Comparison of ENCODE assay signal across 11 cellular contexts in the genomic region with DNA sequence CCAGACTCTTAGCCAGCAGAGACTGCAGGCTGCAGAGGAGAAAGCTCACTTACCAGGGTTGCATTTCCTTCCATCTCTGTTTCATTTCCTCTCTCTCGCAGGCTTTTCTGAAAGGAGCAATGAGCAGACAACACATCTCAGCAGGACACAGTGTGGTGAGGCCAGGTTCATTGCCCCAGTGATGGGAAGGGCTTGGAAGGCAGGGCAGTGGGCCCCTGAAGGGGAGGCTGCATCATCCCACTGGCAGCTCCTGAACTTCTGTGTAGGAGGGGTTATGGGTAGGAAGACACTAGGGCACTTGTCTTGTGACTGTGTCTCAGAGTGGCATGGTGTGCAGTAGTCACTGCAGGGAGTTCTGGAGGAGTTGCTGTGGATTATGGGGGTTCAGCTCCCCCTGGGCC.
A peak's percentile ranks its signal among the peaks of the same experiment; 100 is the strongest.
DNase-seq lines count a peak whose midpoint lies in the region; ATAC-seq, FAIRE-seq and TF ChIP-seq lines count a peak whose summit lies in the region.
"Had no signal": no experiment of that assay in that cellular context is flagged by ENCODE, and none has a peak within 500 bp of the region (broad histone marks: within the 10 kb centered on the region; RNA-seq: fewer than 3 reads in every experiment).

No MANE protein-coding gene starts in this region.

- H3K27me3 ChIP-seq in suprapubic skin, result no peaks in the 10 kb centered on the region

- H3K27me3 Mint-ChIP-seq in mesothelial cell of epicardium (ENCODE audit: low read depth), result peaks cover 22% of the 10 kb centered on the region

- no peak overlapping the region for H3K4me3 ChIP-seq in suprapubic skin
- H3K4me3 ChIP-seq: SK-N-MC had no signal

- ATAC-seq in GM18517 (IDR thresholded peaks at IDR 0.05; ENCODE audit: unreplicated experiment), result peak; percentile 98
- ATAC-seq in GM21526 (IDR thresholded peaks at IDR 0.05; ENCODE audit: low FRiP score, unreplicated experiment), result peak; percentile 98
- ATAC-seq in HG03280 (IDR thresholded peaks at IDR 0.05; ENCODE audit: unreplicated experiment), result peak; percentile 87

- H3K4me1 Mint-ChIP-seq in mesothelial cell of epicardium, result no peaks in the 10 kb centered on the region

- no peak for TF ChIP-seq POLR2A in suprapubic skin (IDR thresholded peaks at IDR 0.05)

- no peak overlapping the region for H3K27ac ChIP-seq in suprapubic skin
- H3K27ac ChIP-seq: epithelial cell of prostate, SK-N-MC had no signal

- no peak overlapping the region for H3K27ac Mint-ChIP-seq in mesothelial cell of epicardium
- H3K27ac Mint-ChIP-seq: activated naive CD4-positive, alpha-beta T cell treated with anti-CD3 and anti-CD28 coated beads, Interleukin-2, amount 10 ng/mL, durations not matched to agents 7 days and 5 days had no signal

- no peaks in the 10 kb centered on the region for H3K36me3 Mint-ChIP-seq in mesothelial cell of epicardium
- H3K36me3 Mint-ChIP-seq: activated naive CD4-positive, alpha-beta T cell treated with anti-CD3 and anti-CD28 coated beads, Interleukin-2, amount 10 ng/mL, durations not matched to agents 7 days and 5 days had no signal

- TF ChIP-seq EP300 in suprapubic skin (IDR thresholded peaks at IDR 0.05), result no peak

- no peaks in the 10 kb centered on the region for H3K4me1 ChIP-seq in suprapubic skin

- 50% methylated on average over 1 of the region's 1 CpG for WGBS in suprapubic skin

- H3K9me3 ChIP-seq in suprapubic skin, result no peaks in the 10 kb centered on the region

- no peak overlapping the region for H3K4me3 Mint-ChIP-seq in mesothelial cell of epicardium
- H3K4me3 Mint-ChIP-seq: activated naive CD4-positive, alpha-beta T cell treated with anti-CD3 and anti-CD28 coated beads, Interleukin-2, amount 10 ng/mL, durations not matched to agents 7 days and 5 days had no signal

- no peak for FAIRE-seq in urothelium cell line (lab: Jason Lieb, UNC)

- peak; percentile 37 for DNase-seq in globus pallidus (ENCODE audit: low spot score)
- DNase-seq in DMS 273 treated with DMSO at 0.1 percent for 48 hours (lab: John Stamatoyannopoulos, UW), result no peak
- DNase-seq in mesothelial cell of epicardium (ENCODE audit: low spot score in 2 of 2, unreplicated experiment in 2 of 2), result no peak
- no peak for DNase-seq in urothelium cell line (ENCODE audit: low spot score)
- no peak for DNase-seq in suprapubic skin (ENCODE audit: low spot score in 2 of 2)
- DNase-seq: activated naive CD4-positive, alpha-beta T cell treated with anti-CD3 and anti-CD28 coated beads, Interleukin-2, amount 10 ng/mL, durations not matched to agents 7 days and 5 days had no signal

- TF ChIP-seq CTCF in mesothelial cell of epicardium (IDR thresholded peaks at IDR 0.05; ENCODE audit: unreplicated experiment), result no peak
- no peak for TF ChIP-seq CTCF in suprapubic skin (IDR thresholded peaks at IDR 0.05)

- H3K9me3 Mint-ChIP-seq in mesothelial cell of epicardium, result no peaks in the 10 kb centered on the region
- H3K9me3 Mint-ChIP-seq: activated naive CD4-positive, alpha-beta T cell treated with anti-CD3 and anti-CD28 coated beads, Interleukin-2, amount 10 ng/mL, durations not matched to agents 7 days and 5 days had no signal

- H3K36me3 ChIP-seq in suprapubic skin, result no peaks in the 10 kb centered on the region
